ENCODE assay signal across 1 cellular context in genomic region chr6:107957165-107957908, GRCh38.
TF ChIP-seq lines count a peak whose summit lies in the region.

No MANE protein-coding gene starts in this region.

TF ChIP-seq in HCT116, 20 proteins besides CTCF, POLR2A, EP300 and RAD21 (continued from another document):
- TF ChIP-seq, protein P1, sequence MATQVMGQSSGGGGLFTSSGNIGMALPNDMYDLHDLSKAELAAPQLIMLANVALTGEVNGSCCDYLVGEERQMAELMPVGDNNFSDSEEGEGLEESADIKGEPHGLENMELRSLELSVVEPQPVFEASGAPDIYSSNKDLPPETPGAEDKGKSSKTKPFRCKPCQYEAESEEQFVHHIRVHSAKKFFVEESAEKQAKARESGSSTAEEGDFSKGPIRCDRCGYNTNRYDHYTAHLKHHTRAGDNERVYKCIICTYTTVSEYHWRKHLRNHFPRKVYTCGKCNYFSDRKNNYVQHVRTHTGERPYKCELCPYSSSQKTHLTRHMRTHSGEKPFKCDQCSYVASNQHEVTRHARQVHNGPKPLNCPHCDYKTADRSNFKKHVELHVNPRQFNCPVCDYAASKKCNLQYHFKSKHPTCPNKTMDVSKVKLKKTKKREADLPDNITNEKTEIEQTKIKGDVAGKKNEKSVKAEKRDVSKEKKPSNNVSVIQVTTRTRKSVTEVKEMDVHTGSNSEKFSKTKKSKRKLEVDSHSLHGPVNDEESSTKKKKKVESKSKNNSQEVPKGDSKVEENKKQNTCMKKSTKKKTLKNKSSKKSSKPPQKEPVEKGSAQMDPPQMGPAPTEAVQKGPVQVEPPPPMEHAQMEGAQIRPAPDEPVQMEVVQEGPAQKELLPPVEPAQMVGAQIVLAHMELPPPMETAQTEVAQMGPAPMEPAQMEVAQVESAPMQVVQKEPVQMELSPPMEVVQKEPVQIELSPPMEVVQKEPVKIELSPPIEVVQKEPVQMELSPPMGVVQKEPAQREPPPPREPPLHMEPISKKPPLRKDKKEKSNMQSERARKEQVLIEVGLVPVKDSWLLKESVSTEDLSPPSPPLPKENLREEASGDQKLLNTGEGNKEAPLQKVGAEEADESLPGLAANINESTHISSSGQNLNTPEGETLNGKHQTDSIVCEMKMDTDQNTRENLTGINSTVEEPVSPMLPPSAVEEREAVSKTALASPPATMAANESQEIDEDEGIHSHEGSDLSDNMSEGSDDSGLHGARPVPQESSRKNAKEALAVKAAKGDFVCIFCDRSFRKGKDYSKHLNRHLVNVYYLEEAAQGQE (IDR thresholded peaks at IDR 0.05; ENCODE audit: low read depth) = no peak
- no peak for TF ChIP-seq ZNF274 (IDR thresholded peaks at IDR 0.05; ENCODE audit: low read depth, low read length)
TF ChIP-seq in HCT116: peak in this region for 2.
